ENCODE assay signal across 14 cellular contexts in the genomic region with DNA sequence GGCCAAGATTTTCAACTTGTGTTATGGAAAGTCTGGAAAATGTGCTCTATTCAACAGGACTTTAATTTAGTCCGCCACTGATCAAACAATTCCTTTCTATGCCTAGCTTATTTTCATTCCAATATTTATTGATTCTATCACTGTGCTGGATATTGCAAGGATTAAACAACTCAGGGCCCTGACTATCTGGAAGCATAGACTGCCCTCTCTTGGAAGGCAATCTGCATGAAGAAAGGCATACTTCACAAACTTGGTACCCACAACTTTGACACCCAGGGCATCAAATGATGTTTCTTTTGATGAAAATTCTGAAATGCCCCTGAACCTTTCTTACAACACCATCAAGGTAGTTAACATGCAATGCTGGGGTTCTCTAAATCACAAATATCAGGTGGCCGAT.
A peak's percentile ranks its signal among the peaks of the same experiment; 100 is the strongest.
DNase-seq lines count a peak whose midpoint lies in the region; ATAC-seq, FAIRE-seq and TF ChIP-seq lines count a peak whose summit lies in the region.
"Had no signal": no experiment of that assay in that cellular context is flagged by ENCODE, and none has a peak within 500 bp of the region (broad histone marks: within the 10 kb centered on the region; RNA-seq: fewer than 3 reads in every experiment).

No MANE protein-coding gene starts in this region.

- CTCF ChIA-PET in IMR-90 (lab: Yijun Ruan, JAX) = interaction anchor here (1.0 kb wide), 1 partner anchor 579 kb away, joined by 3 read pairs; no protein-coding TSS in a partner anchor
- CTCF ChIA-PET in CD8-positive, alpha-beta memory T cell (lab: Charles Lee) = no interaction called here

- peaks cover 4 to 13% (median 12%) of the 10 kb centered on the region in 5 donors for H3K9me3 Mint-ChIP-seq in CD8-positive, alpha-beta memory T cell

- no peaks in the 10 kb centered on the region for H3K9me3 ChIP-seq in IMR-90 (ENCODE audit: control insufficient read depth, insufficient read depth, low read length)
- no peaks in the 10 kb centered on the region for H3K9me3 ChIP-seq in right lobe of liver
- no peaks in the 10 kb centered on the region for H3K9me3 ChIP-seq in CD8-positive, alpha-beta memory T cell (ENCODE audit: low read length)

- H3K36me3 ChIP-seq in IMR-90 (ENCODE audit: control insufficient read depth, insufficient read depth, low read length) (no peaks in the 10 kb centered on the region), bronchial epithelial cell (ENCODE audit: control insufficient read depth, insufficient read depth, low read length) (no peaks in the 10 kb centered on the region), right lobe of liver (no peaks in the 10 kb centered on the region)
- H3K36me3 ChIP-seq in CD8-positive, alpha-beta memory T cell (ENCODE audit: insufficient read depth, low read length) = no peaks in the 10 kb centered on the region

- peaks cover 0 to 21% (median 0%) of the 10 kb centered on the region in 3 donors for H3K36me3 Mint-ChIP-seq in CD8-positive, alpha-beta memory T cell
- H3K36me3 Mint-ChIP-seq: stimulated activated effector memory CD8-positive, alpha-beta T cell treated with anti-CD3 and anti-CD28 coated beads, Interleukin-12 subunit alpha, Interleukin-12 subunit beta, amount 100 ng/mL, for 72 hours had no signal

- no peak overlapping the region for H3K4me2 ChIP-seq in IMR-90 (ENCODE audit: low read depth, low read length)

- H2AFZ ChIP-seq in IMR-90 (replicated peaks; ENCODE audit: low read length, poor library complexity) = no peak overlapping the region

- H2BK15ac ChIP-seq in IMR-90 (ENCODE audit: low read depth, low read length) = no peak overlapping the region; the same call in 2 of the 3 replicates

- no peak overlapping the region for H3K56ac ChIP-seq in IMR-90 (ENCODE audit: extremely low read depth, insufficient read depth, low read length)

- H3K9me1 ChIP-seq in IMR-90 (ENCODE audit: insufficient read depth, low read length) = no peaks in the 10 kb centered on the region

- no peak overlapping the region for H3K23ac ChIP-seq in IMR-90 (ENCODE audit: low read depth, low read length)

- H3K27ac Mint-ChIP-seq in CD8-positive, alpha-beta memory T cell = no peak overlapping the region
- H3K27ac Mint-ChIP-seq: activated naive CD8-positive, alpha-beta T cell treated with anti-CD3 and anti-CD28 coated beads, Interleukin-2, amount 10 ng/mL, durations not matched to agents 7 days and 5 days; nephron; stimulated activated effector memory CD8-positive, alpha-beta T cell treated with anti-CD3 and anti-CD28 coated beads, Interleukin-12 subunit alpha, Interleukin-12 subunit beta, amount 100 ng/mL, for 72 hours had no signal

- H2AK5ac ChIP-seq in IMR-90 (ENCODE audit: low read depth, low read length) = no peak overlapping the region

- H2AK9ac ChIP-seq in IMR-90 (replicated peaks; ENCODE audit: low read depth, low read length, poor library complexity) = no peak overlapping the region

- H3K27me3 ChIP-seq in IMR-90 (ENCODE audit: control insufficient read depth, insufficient read depth, low read length) = no peaks in the 10 kb centered on the region
- no peaks in the 10 kb centered on the region for H3K27me3 ChIP-seq in bronchial epithelial cell (ENCODE audit: control insufficient read depth, insufficient read depth, low read length)
- H3K27me3 ChIP-seq in right lobe of liver = no peaks in the 10 kb centered on the region
- no peaks in the 10 kb centered on the region for H3K27me3 ChIP-seq in CD8-positive, alpha-beta memory T cell (ENCODE audit: insufficient read depth, low read length, poor library complexity, severe bottlenecking)

- no peak overlapping the region for H4K5ac ChIP-seq in IMR-90 (ENCODE audit: low read depth, low read length)

- no peak for TF ChIP-seq POLR2A in IMR-90 (IDR thresholded peaks at IDR 0.05; ENCODE audit: low read depth, low read length)
- TF ChIP-seq POLR2A in right lobe of liver (IDR thresholded peaks at IDR 0.05) = no peak

- H3K18ac ChIP-seq in IMR-90 (ENCODE audit: low read depth, low read length) = no peak overlapping the region

- no peak overlapping the region for H2BK5ac ChIP-seq in IMR-90 (ENCODE audit: low read depth, low read length, poor library complexity, severe bottlenecking)

- no peak overlapping the region for H3K9ac ChIP-seq in IMR-90 (ENCODE audit: low read depth, low read length)

- H3K4me1 ChIP-seq in IMR-90 (ENCODE audit: control insufficient read depth, insufficient read depth, low read length) (peaks cover 8% of the 10 kb centered on the region), right lobe of liver (no peaks in the 10 kb centered on the region)
- no peaks in the 10 kb centered on the region for H3K4me1 ChIP-seq in CD8-positive, alpha-beta memory T cell (ENCODE audit: insufficient read depth, low read length)

- H3K4me3 ChIP-seq in IMR-90 (ENCODE audit: insufficient read depth, low read depth, low read length) = no peak overlapping the region
- H3K4me3 ChIP-seq in bronchial epithelial cell (ENCODE audit: low read depth, low read length) = no peak overlapping the region
- no peak overlapping the region for H3K4me3 ChIP-seq in right lobe of liver
- no peak overlapping the region for H3K4me3 ChIP-seq in CD8-positive, alpha-beta memory T cell (ENCODE audit: low read length)

- ATAC-seq in IMR-90 (ENCODE audit: low read depth) = no peak
- ATAC-seq in right lobe of liver = peak; percentile 85 to 94 (median 89)
- ATAC-seq in HG03135 (IDR thresholded peaks at IDR 0.05; ENCODE audit: unreplicated experiment) = no peak
- ATAC-seq: stimulated activated effector memory CD8-positive, alpha-beta T cell treated with anti-CD3 and anti-CD28 coated beads, Interleukin-12 subunit alpha, Interleukin-12 subunit beta, amount 100 ng/mL, for 72 hours had no signal

- no peak for DNase-seq in D721Med (ENCODE audit: insufficient read length, low spot score)
- DNase-seq in IMR-90 = peak; percentile 30
- peak; percentile 43 for DNase-seq in bronchial epithelial cell (ENCODE audit: low read depth)
- DNase-seq in right lobe of liver = no peak
- DNase-seq in RPMI8226 = no peak
- no peak for DNase-seq in stimulated activated CD8-positive, alpha-beta memory T cell treated with anti-CD3 and anti-CD28 coated beads, Interleukin-4, amount 100 ng/mL, for 48 hours
- DNase-seq in CD8-positive, alpha-beta memory T cell = no peak
- DNase-seq: activated naive CD8-positive, alpha-beta T cell treated with anti-CD3 and anti-CD28 coated beads, Interleukin-2, amount 10 ng/mL, durations not matched to agents 7 days and 5 days; islet precursor cell; NCI-H146 had no signal

- H2BK120ac ChIP-seq in IMR-90 (ENCODE audit: low read depth, low read length) = no peak overlapping the region

- intact Hi-C loops in IMR-90 (cut with micrococcal nuclease) (loop anchor here (1.0 kb wide), 1 partner anchor 281 kb away; no protein-coding TSS in a partner anchor), right lobe of liver (cut with DNase I) (loop anchor here in 1 of 2 donors (10.0 kb wide), 1 partner anchor 171 kb away; no protein-coding TSS in a partner anchor)

- no peak overlapping the region for H4K8ac ChIP-seq in IMR-90 (ENCODE audit: low read depth in 2 of 2, low read length in 2 of 2)

- in situ Hi-C loops in IMR-90 (cut with MboI; ENCODE audit: low sequenced_read_pairs) = no loop called here

- peaks cover 1 to 4% of the 10 kb centered on the region in 2 donors for H3K27me3 Mint-ChIP-seq in CD8-positive, alpha-beta memory T cell

- no peak overlapping the region for H3K4ac ChIP-seq in IMR-90 (ENCODE audit: low read depth, low read length)

- no peak overlapping the region for H3K14ac ChIP-seq in IMR-90 (replicated peaks; ENCODE audit: low read depth, low read length)

- POLR2A ChIA-PET in IMR-90 (lab: Charles Lee; ENCODE audit: unreplicated experiment) = no interaction called here
- POLR2A ChIA-PET in CD8-positive, alpha-beta memory T cell (lab: Charles Lee) = no interaction called here

- TF ChIP-seq CTCF in D721Med (IDR thresholded peaks at IDR 0.05; ENCODE audit: insufficient read depth, missing control alignments) = peak; percentile 16
- peak; percentile 53 for TF ChIP-seq CTCF in IMR-90 (conservative IDR thresholded peaks at IDR 0.05; ENCODE audit: low read depth, low read length)
- TF ChIP-seq CTCF in bronchial epithelial cell (IDR thresholded peaks at IDR 0.05; ENCODE audit: insufficient read depth, low read length, severe bottlenecking) = peak; percentile 54
- TF ChIP-seq CTCF in right lobe of liver (IDR thresholded peaks at IDR 0.05) = peak; percentile 45 to 66 (median 61)

- no peak overlapping the region for H3K4me3 Mint-ChIP-seq in CD8-positive, alpha-beta memory T cell
- H3K4me3 Mint-ChIP-seq: activated naive CD8-positive, alpha-beta T cell treated with anti-CD3 and anti-CD28 coated beads, Interleukin-2, amount 10 ng/mL, durations not matched to agents 7 days and 5 days; nephron; stimulated activated effector memory CD8-positive, alpha-beta T cell treated with anti-CD3 and anti-CD28 coated beads, Interleukin-12 subunit alpha, Interleukin-12 subunit beta, amount 100 ng/mL, for 72 hours had no signal

- H2BK20ac ChIP-seq in IMR-90 (ENCODE audit: low read depth, low read length) = no peak overlapping the region

- no CpG with 5 or more reads among the region's 2 CpGs for WGBS in IMR-90 (ENCODE audit: extremely low coverage in 2 of 2, insufficient read length in 1 of 2), 2 experiments
- 80% methylated on average over 2 of the region's 2 CpGs for WGBS in right lobe of liver (ENCODE audit: insufficient coverage, low coverage, low lambda C conversion rate, missing lambda C conversion rate)

- H3K4me1 Mint-ChIP-seq in CD8-positive, alpha-beta memory T cell = no peaks in the 10 kb centered on the region
- H3K4me1 Mint-ChIP-seq: activated naive CD8-positive, alpha-beta T cell treated with anti-CD3 and anti-CD28 coated beads, Interleukin-2, amount 10 ng/mL, durations not matched to agents 7 days and 5 days had no signal

- FAIRE-seq in D721Med (lab: Jason Lieb, UNC) = no peak
- FAIRE-seq in bronchial epithelial cell (lab: Jason Lieb, UNC) = no peak
- FAIRE-seq: endometrium had no signal

- no peaks in the 10 kb centered on the region for H4K20me1 ChIP-seq in IMR-90 (ENCODE audit: insufficient read depth, low read length)

- H3K27ac ChIP-seq in IMR-90 (ENCODE audit: insufficient read depth, low read length) (no peak overlapping the region), right lobe of liver (no peak overlapping the region)
- no peak overlapping the region for H3K27ac ChIP-seq in CD8-positive, alpha-beta memory T cell (ENCODE audit: low read depth, low read length)

- no peak overlapping the region for H4K91ac ChIP-seq in IMR-90 (ENCODE audit: insufficient read depth, low read depth, low read length)

- H3K79me1 ChIP-seq in IMR-90 (ENCODE audit: low read depth in 1 of 2, low read length in 2 of 2) = no peaks in the 10 kb centered on the region

- peak; percentile 58 for TF ChIP-seq RAD21 in IMR-90 (IDR thresholded peaks at IDR 0.05; ENCODE audit: low read length)

- BruUV-seq in IMR-90 (replicated peaks; lab: Mats Ljungman, UMichigan) = no TSS peak

- dilution Hi-C loops in IMR-90 (cut with HindIII; ENCODE audit: low sequenced_read_pairs, unreplicated experiment) = no loop called here

TF ChIP-seq in IMR-90, 13 proteins besides CTCF, POLR2A, EP300 and RAD21 (continues in another document):
- TF ChIP-seq RFX5 (IDR thresholded peaks at IDR 0.05; ENCODE audit: low read depth, low read length) (no peak), SMC3 (IDR thresholded peaks at IDR 0.05; ENCODE audit: low read depth, low read length) (peak; percentile 49; the same call in 1 of the 2 replicates)

Comparison
In these comparisons a context has a peak if more than half of its experiments do, and no peak if none do; other contexts are left out.
1. DNase-seq: peak in IMR-90 (single experiment) and bronchial epithelial cell (single experiment); none in D721Med (single experiment), right lobe of liver (0 of 3), RPMI8226 (single experiment), stimulated activated CD8-positive, alpha-beta memory T cell treated with anti-CD3 and anti-CD28 coated beads, Interleukin-4, amount 100 ng/mL, for 48 hours (single experiment) and CD8-positive, alpha-beta memory T cell (0 of 5).
2. ATAC-seq: peak in right lobe of liver (4 of 4); none in IMR-90 (single experiment) and HG03135 (single experiment).
3. Peak in every context shown above with its lines, with median percentiles within 50 percentile points of each other: CTCF ChIP-seq.